8 cellular contexts compared by ENCODE assay signal in the genomic region with DNA sequence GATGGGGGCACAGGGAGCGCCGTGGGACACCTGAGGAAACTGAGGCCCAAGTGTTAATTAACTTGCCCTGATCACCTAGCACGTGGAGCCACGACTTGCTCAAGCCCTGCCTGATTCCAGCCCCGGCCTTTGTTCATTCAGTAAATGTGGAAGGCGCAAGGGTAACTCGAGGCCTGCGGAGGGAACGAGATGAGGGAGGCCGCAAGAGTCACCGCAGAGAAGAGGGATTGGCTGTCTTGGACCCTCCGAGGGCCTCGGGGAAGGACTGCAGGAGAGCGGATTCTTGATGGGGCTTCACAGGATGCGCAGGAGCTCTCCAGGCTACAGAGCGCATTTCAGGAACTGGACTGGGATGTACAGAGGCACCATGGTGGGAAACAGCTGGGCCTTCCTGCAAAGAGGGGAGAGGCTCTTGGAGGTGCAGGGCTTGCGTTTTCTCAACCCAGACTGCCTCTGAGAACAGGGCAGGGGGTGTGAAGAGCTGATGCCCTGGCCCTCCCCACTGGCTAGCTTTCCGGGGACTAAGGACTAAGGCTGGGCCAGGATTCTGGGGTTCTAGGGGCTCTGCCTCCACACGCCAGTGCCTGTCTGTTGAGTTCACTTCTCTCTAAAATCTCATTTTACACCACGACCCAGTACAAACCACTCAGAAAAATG. TPM values are rescaled to one million over a fixed set of nuclear protein-coding genes. Genes with fewer than 3 reads are reported as not detected.
DNase-seq lines count a peak whose midpoint lies in the region; TF ChIP-seq lines count a peak whose summit lies in the region.

No MANE protein-coding gene starts in this region.

- H3K4me1 Mint-ChIP-seq in chondrocyte (ENCODE audit: low read depth), result peaks cover 30% of the 10 kb centered on the region
- H3K4me1 Mint-ChIP-seq in nephron, result peaks cover 30% of the 10 kb centered on the region

- TF ChIP-seq CTCF in Loucy (conservative IDR thresholded peaks at IDR 0.05; ENCODE audit: low read length) (no peak), chondrocyte (IDR thresholded peaks at IDR 0.05) (no peak), nephron (IDR thresholded peaks at IDR 0.05; ENCODE audit: unreplicated experiment in 3 of 3) (no peak)

- H3K4me1 ChIP-seq in BLaER1, result peaks cover 78% of the 10 kb centered on the region
- peaks cover 25% of the 10 kb centered on the region for H3K4me1 ChIP-seq in Loucy (ENCODE audit: insufficient read depth, low read length, poor library complexity, severe bottlenecking)

- H3K79me2 ChIP-seq in Loucy (ENCODE audit: insufficient read depth, low read length), result peaks cover 71% of the 10 kb centered on the region

- no peaks in the 10 kb centered on the region for H3K27me3 Mint-ChIP-seq in chondrocyte (ENCODE audit: low read depth)
- no peaks in the 10 kb centered on the region for H3K27me3 Mint-ChIP-seq in nephron (ENCODE audit: low read depth)

- H3K27ac ChIP-seq in BLaER1, result peak overlapping the region; percentile 99; the same call in 1 of the 2 replicates

- H3K27me3 ChIP-seq in BLaER1 (no peaks in the 10 kb centered on the region), Loucy (ENCODE audit: insufficient read depth, low read length, poor library complexity, severe bottlenecking) (no peaks in the 10 kb centered on the region)

- no peak overlapping the region for H3K27ac Mint-ChIP-seq in chondrocyte (ENCODE audit: unreplicated experiment)
- H3K27ac Mint-ChIP-seq in nephron, result peak overlapping the region in 1 of 3 experiments; percentile 11

- H3K9me2 ChIP-seq in Loucy (replicated peaks; ENCODE audit: low read depth, low read length), result no peaks in the 10 kb centered on the region

- H3K9me3 Mint-ChIP-seq in chondrocyte (ENCODE audit: low read depth) (no peaks in the 10 kb centered on the region), nephron (no peaks in the 10 kb centered on the region)

- H3K9me3 ChIP-seq in BLaER1, result no peaks in the 10 kb centered on the region
- H3K9me3 ChIP-seq in Loucy (ENCODE audit: insufficient read depth, low read depth, low read length), result no peaks in the 10 kb centered on the region

- H3F3A ChIP-seq in Loucy (ENCODE audit: low read depth), result no peaks in the 10 kb centered on the region

- H3K4me2 ChIP-seq in BLaER1, result peak overlapping the region; percentile 92
- peak overlapping the region; percentile 89 for H3K4me2 ChIP-seq in Loucy (ENCODE audit: low read depth, low read length, poor library complexity, severe bottlenecking)

- H3K36me3 ChIP-seq in BLaER1 (peaks cover 66% of the 10 kb centered on the region), Loucy (ENCODE audit: insufficient read depth, low read length) (peaks cover 4% of the 10 kb centered on the region; the same call in 1 of the 2 replicates)

- DNase-seq in chondrocyte (ENCODE audit: low spot score) (no peak), nucleus accumbens (lab: John Stamatoyannopoulos, UW) (no peak), NCI-H2227 treated with DMSO at 0.1 percent for 48 hours (lab: John Stamatoyannopoulos, UW) (no peak), amniotic stem cell (lab: John Stamatoyannopoulos, UW) (no peak)
- no peak for DNase-seq in central memory CD4-positive, alpha-beta T cell

- H3K9ac ChIP-seq in BLaER1 (no peak overlapping the region), Loucy (ENCODE audit: low read depth, low read length, poor library complexity, severe bottlenecking) (no peak overlapping the region)

- peak overlapping the region; percentile 57 for H3K4me3 Mint-ChIP-seq in chondrocyte (ENCODE audit: unreplicated experiment)
- H3K4me3 Mint-ChIP-seq in nephron, result peak overlapping the region; percentile 83 to 91 (median 90)

- H4K20me1 ChIP-seq in BLaER1 (peaks cover 48% of the 10 kb centered on the region; the same call in 1 of the 2 replicates), Loucy (ENCODE audit: insufficient read depth, low read length, poor library complexity, severe bottlenecking) (peaks cover 25% of the 10 kb centered on the region)

- no peak overlapping the region for H2AFZ ChIP-seq in Loucy (ENCODE audit: low read length)

- no peaks in the 10 kb centered on the region for H3K36me3 Mint-ChIP-seq in chondrocyte (ENCODE audit: low read depth)
- H3K36me3 Mint-ChIP-seq in nephron (ENCODE audit: low read depth), result peaks cover under 1% of the 10 kb centered on the region

- H3K4me3 ChIP-seq in BLaER1 (no peak overlapping the region), Loucy (ENCODE audit: low read length, poor library complexity, severe bottlenecking) (peak overlapping the region; percentile 87)

RNA-seq across cellular contexts. Expression of gene ANKMY1, which starts 0.6 kb away (rescaled TPM):
- total RNA-seq in chondrocyte, result 9.5 to 20.6 TPM (median 10.8 TPM) in 3 replicates

RNA-seq across cellular contexts. Expression of gene DUSP28, which starts 1.8 kb away (rescaled TPM):
- 3.4 to 4.7 TPM (median 3.7 TPM) in 3 replicates for total RNA-seq in chondrocyte

RNA-seq across cellular contexts. Expression of gene RNPEPL1, which starts 9.9 kb away (rescaled TPM):
- 54.9 to 63.2 TPM (median 61.3 TPM) in 3 replicates for total RNA-seq in chondrocyte

RNA-seq across cellular contexts. Expression of gene CAPN10, which starts 28.2 kb away (rescaled TPM):
- 22.0 to 29.4 TPM (median 22.7 TPM) in 3 replicates for total RNA-seq in chondrocyte
